In the genomic region with DNA sequence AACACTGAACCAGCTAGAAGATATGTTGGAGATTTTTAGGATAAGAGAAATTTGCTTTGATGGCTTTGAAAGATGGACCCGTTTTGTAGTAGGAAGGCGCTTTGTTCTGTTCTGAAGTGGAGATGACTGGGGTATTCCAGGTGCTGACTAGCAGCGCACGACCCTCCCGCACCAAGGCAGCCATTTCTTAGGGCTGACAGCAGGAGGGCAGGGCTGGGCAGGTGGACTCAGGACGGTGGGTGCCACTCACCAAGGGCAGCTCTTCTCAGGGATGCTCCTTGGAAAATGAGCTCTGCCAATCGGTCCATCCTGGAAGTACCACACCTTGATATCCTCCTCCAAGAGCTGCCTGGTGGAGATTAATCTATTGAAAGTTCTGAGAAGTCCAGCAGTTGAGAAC, we compare ENCODE assay signal across 17 cellular contexts.
A peak's percentile ranks its signal among the peaks of the same experiment; 100 is the strongest.
DNase-seq lines count a peak whose midpoint lies in the region; TF ChIP-seq lines count a peak whose summit lies in the region.
"Had no signal": no experiment of that assay in that cellular context is flagged by ENCODE, and none has a peak within 500 bp of the region (broad histone marks: within the 10 kb centered on the region; RNA-seq: fewer than 3 reads in every experiment).

No MANE protein-coding gene starts in this region.

- CTCF ChIA-PET in GM10248 (lab: Yijun Ruan, JAX) = no interaction called here

- H3K79me2 ChIP-seq in trophoblast cell (ENCODE audit: control insufficient read depth, insufficient read depth, low read length, poor library complexity) = no peaks in the 10 kb centered on the region

- POLR2A ChIA-PET in GM10248 (lab: Yijun Ruan, JAX) = no interaction called here

- no peak overlapping the region for H4K8ac ChIP-seq in neuronal stem cell (ENCODE audit: low read depth, low read length)
- no peak overlapping the region for H4K8ac ChIP-seq in trophoblast cell (ENCODE audit: low read depth, low read length)

- H3K4me1 ChIP-seq in neuronal stem cell (ENCODE audit: control insufficient read depth in 2 of 2, insufficient read depth in 1 of 2, low read depth in 1 of 2, low read length in 2 of 2) (peaks cover 0 to 2% of the 10 kb centered on the region in 2 donors), trophoblast cell (ENCODE audit: control insufficient read depth in 1 of 2, insufficient read depth in 2 of 2, low read length in 2 of 2) (peaks cover 0 to 6% of the 10 kb centered on the region in 2 experiments)
- H3K4me1 ChIP-seq: A549, Caco-2 had no signal

- no peak overlapping the region for H3K4me2 ChIP-seq in neuronal stem cell (ENCODE audit: insufficient read depth, low read length, poor library complexity, severe bottlenecking)
- H3K4me2 ChIP-seq in trophoblast cell (ENCODE audit: low read length) = no peak overlapping the region
- H3K4me2 ChIP-seq: A549; BLaER1 treated with 17β-estradiol and CSF1 and Interleukin-3, amounts not matched to agents 10 nM and 100 nM had no signal

- WGBS in neuronal stem cell (ENCODE audit: extremely low coverage in 2 of 2, insufficient read length in 2 of 2, insufficient replicate concordance in 1 of 2), 2 donors = no CpG with 5 or more reads among the region's 7 CpGs
- no CpG with 5 or more reads among the region's 7 CpGs for WGBS in trophoblast cell (ENCODE audit: extremely low coverage, insufficient coverage, insufficient read length)

- no peak for TF ChIP-seq CTCF in GM10248 (IDR thresholded peaks at IDR 0.05; ENCODE audit: control extremely low read depth, extremely low read depth, low read depth, missing control alignments)

- H3K9me3 ChIP-seq in neuronal stem cell (replicated peaks in 1 of 2; ENCODE audit: control insufficient read depth in 2 of 2, insufficient read depth in 1 of 2, low read depth in 1 of 2, low read length in 2 of 2) (peaks cover 0 to 2% of the 10 kb centered on the region in 2 donors), trophoblast cell (ENCODE audit: insufficient read depth, low read depth, low read length) (peaks cover 4% of the 10 kb centered on the region)
- H3K9me3 ChIP-seq: A549, Caco-2 had no signal

- H3K27ac ChIP-seq in neuronal stem cell (replicated peaks; ENCODE audit: low read length) (no peak overlapping the region), trophoblast cell (ENCODE audit: low read depth, low read length) (no peak overlapping the region)
- H3K27ac ChIP-seq: 22Rv1; A549; BLaER1 treated with 17β-estradiol and CSF1 and Interleukin-3, amounts not matched to agents 10 nM and 100 nM; C4-2B had no signal

- no peaks in the 10 kb centered on the region for H3K79me1 ChIP-seq in neuronal stem cell (ENCODE audit: low read depth, low read length)
- H3K79me1 ChIP-seq in trophoblast cell (ENCODE audit: low read length) = no peaks in the 10 kb centered on the region

- H2AFZ ChIP-seq in neuronal stem cell (ENCODE audit: low read length) = no peak overlapping the region
- no peak overlapping the region for H2AFZ ChIP-seq in trophoblast cell (ENCODE audit: insufficient read depth, low read length, poor library complexity)

- peak overlapping the region; percentile 17 for H3K9ac ChIP-seq in neuronal stem cell (ENCODE audit: low read depth, low read length, poor library complexity)
- no peak overlapping the region for H3K9ac ChIP-seq in trophoblast cell (ENCODE audit: low read length)
- H3K9ac ChIP-seq: BLaER1 treated with 17β-estradiol and CSF1 and Interleukin-3, amounts not matched to agents 10 nM and 100 nM had no signal

- H3K23ac ChIP-seq in neuronal stem cell (ENCODE audit: low read depth, low read length, poor library complexity) = no peak overlapping the region
- peak overlapping the region; percentile 40 for H3K23ac ChIP-seq in trophoblast cell (ENCODE audit: low read length)

- H3K36me3 ChIP-seq in H7 (replicated peaks; ENCODE audit: control insufficient read depth, insufficient read depth, low read length) (no peaks in the 10 kb centered on the region), neuronal stem cell (replicated peaks in 1 of 2; ENCODE audit: control insufficient read depth in 2 of 2, insufficient read depth in 2 of 2, low read length in 2 of 2) (peaks cover 0 to 20% of the 10 kb centered on the region in 2 donors), trophoblast cell (ENCODE audit: control insufficient read depth in 1 of 2, insufficient read depth in 2 of 2, low read length in 2 of 2) (peaks cover 14 to 34% of the 10 kb centered on the region in 2 experiments)
- H3K36me3 ChIP-seq: BLaER1 treated with 17β-estradiol and CSF1 and Interleukin-3, amounts not matched to agents 10 nM and 100 nM had no signal

- H3K14ac ChIP-seq in neuronal stem cell (ENCODE audit: low read length) (no peak overlapping the region), trophoblast cell (ENCODE audit: low read length) (no peak overlapping the region)

- H2AK5ac ChIP-seq in neuronal stem cell (ENCODE audit: low read depth, low read length) = no peak overlapping the region
- no peak overlapping the region for H2AK5ac ChIP-seq in trophoblast cell (ENCODE audit: low read length)

- H2BK12ac ChIP-seq in neuronal stem cell (ENCODE audit: low read length) = no peak overlapping the region
- no peak overlapping the region for H2BK12ac ChIP-seq in trophoblast cell (ENCODE audit: low read length)

- H2BK120ac ChIP-seq in neuronal stem cell (ENCODE audit: low read depth, low read length) = no peak overlapping the region
- H2BK120ac ChIP-seq in trophoblast cell (ENCODE audit: insufficient read depth, low read length, poor library complexity) = no peak overlapping the region

- DNase-seq in H7 = peak; percentile 26
- no peak for DNase-seq in neuronal stem cell (ENCODE audit: low spot score)
- DNase-seq in trophoblast cell = no peak
- no peak for DNase-seq in NCI-H2081 treated with DMSO at 0.1 percent for 48 hours (lab: John Stamatoyannopoulos, UW)
- DNase-seq in GM10248 (ENCODE audit: extremely low spot score) = no peak
- DNase-seq: AML-193; Caco-2; Calu3; CD4-positive, alpha-beta T cell; CD8-positive, alpha-beta T cell; DMS79 treated with DMSO at 0.1 percent for 48 hours; GF-D8 had no signal

- H3K4me3 ChIP-seq in H7 (ENCODE audit: insufficient read depth, low read depth, low read length) (no peak overlapping the region), neuronal stem cell (ENCODE audit: low read length in 2 of 2) (no peak overlapping the region), trophoblast cell (ENCODE audit: low read depth, low read length) (no peak overlapping the region)
- H3K4me3 ChIP-seq: A549; BLaER1 treated with 17β-estradiol and CSF1 and Interleukin-3, amounts not matched to agents 10 nM and 100 nM; GM12878 had no signal

- no peak overlapping the region for H4K12ac ChIP-seq in trophoblast cell (ENCODE audit: low read depth, low read length)

- H3K18ac ChIP-seq in neuronal stem cell (ENCODE audit: low read length) (peak overlapping the region; percentile 23), trophoblast cell (ENCODE audit: low read length) (no peak overlapping the region)

- H2BK15ac ChIP-seq in neuronal stem cell (ENCODE audit: low read length) = no peak overlapping the region

- H3K4ac ChIP-seq in neuronal stem cell (ENCODE audit: low read length) (no peak overlapping the region), trophoblast cell (ENCODE audit: low read depth, low read length) (no peak overlapping the region)

- H2BK5ac ChIP-seq in neuronal stem cell (ENCODE audit: low read length) (no peak overlapping the region), trophoblast cell (ENCODE audit: low read depth, low read length, poor library complexity) (no peak overlapping the region)

- H3K27me3 ChIP-seq in H7 (ENCODE audit: control insufficient read depth, insufficient read depth, low read length) (no peaks in the 10 kb centered on the region), neuronal stem cell (ENCODE audit: control insufficient read depth in 3 of 3, insufficient read depth in 3 of 3, low read depth in 1 of 3, low read length in 3 of 3) (no peaks in the 10 kb centered on the region), trophoblast cell (ENCODE audit: insufficient read depth, low read length) (no peaks in the 10 kb centered on the region)
- H3K27me3 ChIP-seq: BLaER1 treated with 17β-estradiol and CSF1 and Interleukin-3, amounts not matched to agents 10 nM and 100 nM had no signal

- no peak overlapping the region for H4K91ac ChIP-seq in neuronal stem cell (ENCODE audit: low read depth, low read length, poor library complexity)
- no peak overlapping the region for H4K91ac ChIP-seq in trophoblast cell (ENCODE audit: low read depth, low read length)
